Comparison of ENCODE assay signal across 24 cellular contexts in genomic region chr14:39069923-39070322, GRCh38. TPM values are rescaled to one million over a fixed set of nuclear protein-coding genes. Genes with fewer than 3 reads are reported as not detected.
DNase-seq lines count a peak whose midpoint lies in the region; ATAC-seq, FAIRE-seq and TF ChIP-seq lines count a peak whose summit lies in the region.
"Had no signal": no experiment of that assay in that cellular context is flagged by ENCODE, and none has a peak within 500 bp of the region (broad histone marks: within the 10 kb centered on the region; RNA-seq: fewer than 3 reads in every experiment).

No MANE protein-coding gene starts in this region.

- no peaks in the 10 kb centered on the region for H3K9me3 ChIP-seq in CD4-positive, CD25-positive, alpha-beta regulatory T cell (ENCODE audit: control insufficient read depth in 2 of 2, low read length in 2 of 2)
- no peaks in the 10 kb centered on the region for H3K9me3 ChIP-seq in IMR-90 (ENCODE audit: control insufficient read depth, insufficient read depth, low read length)
- H3K9me3 ChIP-seq in K562 (replicated peaks; ENCODE audit: control insufficient read depth, insufficient read depth, low read depth, low read length): no peaks in the 10 kb centered on the region
- H3K9me3 ChIP-seq in hepatocyte (ENCODE audit: low read depth): no peaks in the 10 kb centered on the region
- H3K9me3 ChIP-seq: A549, BLaER1 had no signal

- no peak overlapping the region for H4K8ac ChIP-seq in IMR-90 (ENCODE audit: low read depth in 2 of 2, low read length in 2 of 2)

- no peaks in the 10 kb centered on the region for H3K4me1 ChIP-seq in CD4-positive, CD25-positive, alpha-beta regulatory T cell (ENCODE audit: control insufficient read depth, insufficient read depth, low read length, poor library complexity, severe bottlenecking)
- H3K4me1 ChIP-seq in IMR-90 (ENCODE audit: control insufficient read depth, insufficient read depth, low read length) (no peaks in the 10 kb centered on the region), K562 (replicated peaks in 1 of 2; ENCODE audit: control insufficient read depth in 2 of 2, insufficient read depth in 2 of 2, low read length in 2 of 2) (no peaks in the 10 kb centered on the region), hepatocyte (ENCODE audit: insufficient read depth) (no peaks in the 10 kb centered on the region)
- H3K4me1 ChIP-seq: A549, BLaER1 had no signal

- TF ChIP-seq POLR2A in IMR-90 (IDR thresholded peaks at IDR 0.05; ENCODE audit: low read depth, low read length) (no peak), K562 (conservative IDR thresholded peaks at IDR 0.05) (no peak)

- no peak overlapping the region for H3K4ac ChIP-seq in IMR-90 (ENCODE audit: low read depth, low read length)

- H2AK5ac ChIP-seq in IMR-90 (ENCODE audit: low read depth, low read length): no peak overlapping the region

- H2AFZ ChIP-seq in IMR-90 (replicated peaks; ENCODE audit: low read length, poor library complexity): no peak overlapping the region
- no peak overlapping the region for H2AFZ ChIP-seq in K562 (ENCODE audit: low read depth, low read length)
- no peak overlapping the region for H2AFZ ChIP-seq in hepatocyte
- H2AFZ ChIP-seq: GM23248 had no signal

- H3K4me2 ChIP-seq in IMR-90 (ENCODE audit: low read depth, low read length) (no peak overlapping the region), K562 (ENCODE audit: insufficient read depth, low read length) (no peak overlapping the region), hepatocyte (no peak overlapping the region)
- H3K4me2 ChIP-seq: A549, BLaER1 had no signal

- BruUV-seq in IMR-90 (replicated peaks; lab: Mats Ljungman, UMichigan) (no TSS peak), K562 (replicated peaks; lab: Mats Ljungman, UMichigan) (no TSS peak)

- no peaks in the 10 kb centered on the region for H3K27me3 Mint-ChIP-seq in CD4-positive, CD25-positive, alpha-beta regulatory T cell
- H3K27me3 Mint-ChIP-seq: B cell; CD4-positive, alpha-beta T cell; CD8-positive, alpha-beta memory T cell had no signal

- H3K4me3 ChIP-seq in CD4-positive, CD25-positive, alpha-beta regulatory T cell (ENCODE audit: low read depth, low read length): no peak overlapping the region
- H3K4me3 ChIP-seq in IMR-90 (ENCODE audit: insufficient read depth, low read depth, low read length) (no peak overlapping the region), K562 (no peak overlapping the region), hepatocyte (no peak overlapping the region)
- H3K4me3 ChIP-seq: A549, BLaER1, GM12878, GM23248 had no signal

- in situ Hi-C loops in IMR-90 (cut with MboI; ENCODE audit: low sequenced_read_pairs): no loop called here
- in situ Hi-C loops in K562 (cut with MboI): no loop called here

- no peak for DNase-seq in CD4-positive, CD25-positive, alpha-beta regulatory T cell
- DNase-seq in IMR-90: no peak
- no peak for DNase-seq in K562 (ENCODE audit: extremely low read depth in 1 of 4, low spot score in 3 of 4)
- DNase-seq in hepatocyte (ENCODE audit: low spot score): no peak
- no peak for DNase-seq in central memory CD4-positive, alpha-beta T cell
- no peak for DNase-seq in ureter (ENCODE audit: low spot score)
- DNase-seq in Ammon's horn (ENCODE audit: low spot score): no peak
- DNase-seq: 8988T; ACHN; CD4-positive, alpha-beta T cell; CD8-positive, alpha-beta memory T cell; DMS 273 treated with DMSO at 0.1 percent for 48 hours; DMS79; EL; GDM1; GM23248; H9 had no signal

- peaks cover 69% of the 10 kb centered on the region for H3K36me3 ChIP-seq in CD4-positive, CD25-positive, alpha-beta regulatory T cell (ENCODE audit: control insufficient read depth, insufficient read depth, low read length)
- peaks cover 37% of the 10 kb centered on the region for H3K36me3 ChIP-seq in IMR-90 (ENCODE audit: control insufficient read depth, insufficient read depth, low read length)
- H3K36me3 ChIP-seq in K562 (ENCODE audit: control insufficient read depth, insufficient read depth, low read length): peaks cover 11% of the 10 kb centered on the region; the same call in 1 of the 3 replicates
- H3K36me3 ChIP-seq in hepatocyte (replicated peaks; ENCODE audit: insufficient read depth, low read depth): no peaks in the 10 kb centered on the region

- H3K9ac ChIP-seq in IMR-90 (ENCODE audit: low read depth, low read length) (no peak overlapping the region), K562 (ENCODE audit: insufficient read depth in 1 of 2, low read depth in 2 of 2, low read length in 2 of 2) (no peak overlapping the region)
- H3K9ac ChIP-seq: BLaER1, GM23248 had no signal

- TF ChIP-seq RAD21 in IMR-90 (IDR thresholded peaks at IDR 0.05; ENCODE audit: low read length): no peak
- TF ChIP-seq RAD21 in K562 (CRISPR knock-in tag; conservative IDR thresholded peaks at IDR 0.05 in 1 of 2, IDR thresholded peaks at IDR 0.05 in 1 of 2): no peak

- 100% methylated on average over 3 of the region's 5 CpGs; no CpG with 5 or more reads in 1 of the 2 experiments for WGBS in IMR-90 (ENCODE audit: extremely low coverage in 2 of 2, insufficient read length in 1 of 2), 2 experiments
- 90% methylated on average over 5 of the region's 5 CpGs for WGBS in K562 (ENCODE audit: insufficient coverage, low coverage, missing lambda C conversion rate)
- 98% methylated on average over 5 of the region's 5 CpGs for WGBS in hepatocyte (ENCODE audit: low lambda C conversion rate, missing lambda C conversion rate)

- H2BK20ac ChIP-seq in IMR-90 (ENCODE audit: low read depth, low read length): no peak overlapping the region

- H3K9me3 Mint-ChIP-seq in CD4-positive, CD25-positive, alpha-beta regulatory T cell: no peaks in the 10 kb centered on the region
- H3K9me3 Mint-ChIP-seq: CD4-positive, alpha-beta T cell; CD8-positive, alpha-beta memory T cell; H9 had no signal

- FAIRE-seq in K562 (lab: Jason Lieb, UNC): no peak
- FAIRE-seq: A549, D721Med, GM12878, GM19239 had no signal

- no peak for ATAC-seq in CD4-positive, CD25-positive, alpha-beta regulatory T cell (ENCODE audit: low read depth in 2 of 2)
- ATAC-seq in IMR-90 (ENCODE audit: low read depth) (no peak), K562 (no peak)
- ATAC-seq: A549, GM12878, HCT116 had no signal

- CTCF ChIA-PET in IMR-90 (lab: Yijun Ruan, JAX) (no interaction called here), K562 (lab: Yijun Ruan, JAX; ENCODE audit: low intra/inter-chr PET ratio) (no interaction called here)

- H2AK9ac ChIP-seq in IMR-90 (replicated peaks; ENCODE audit: low read depth, low read length, poor library complexity): no peak overlapping the region

- no peak overlapping the region for H3K27ac ChIP-seq in CD4-positive, CD25-positive, alpha-beta regulatory T cell (ENCODE audit: insufficient read depth, low read length, poor library complexity, severe bottlenecking)
- H3K27ac ChIP-seq in IMR-90 (ENCODE audit: insufficient read depth, low read length) (no peak overlapping the region), K562 (ENCODE audit: extremely low read depth, low read depth, low read length) (no peak overlapping the region), hepatocyte (peak overlapping the region; percentile 25)
- H3K27ac ChIP-seq: A549, BLaER1, GM23248 had no signal

- H3K79me2 ChIP-seq in K562 (ENCODE audit: control insufficient read depth, insufficient read depth, low read length): no peaks in the 10 kb centered on the region
- peaks cover 56% of the 10 kb centered on the region for H3K79me2 ChIP-seq in hepatocyte

- no peak overlapping the region for H4K5ac ChIP-seq in IMR-90 (ENCODE audit: low read depth, low read length)

- TF ChIP-seq CTCF in IMR-90 (conservative IDR thresholded peaks at IDR 0.05; ENCODE audit: low read depth, low read length) (no peak), K562 (IDR thresholded peaks at IDR 0.05 in 2 of 3, conservative IDR thresholded peaks at IDR 0.05 in 1 of 3; ENCODE audit: insufficient read depth in 2 of 3, low read depth in 1 of 3, low read length in 3 of 3) (no peak), hepatocyte (IDR thresholded peaks at IDR 0.05; ENCODE audit: poor library complexity) (no peak)

- no peaks in the 10 kb centered on the region for H3K27me3 ChIP-seq in CD4-positive, CD25-positive, alpha-beta regulatory T cell (ENCODE audit: control insufficient read depth, insufficient read depth, low read length)
- H3K27me3 ChIP-seq in IMR-90 (ENCODE audit: control insufficient read depth, insufficient read depth, low read length) (no peaks in the 10 kb centered on the region), K562 (ENCODE audit: control insufficient read depth in 2 of 2, insufficient read depth in 2 of 2, low read length in 2 of 2) (no peaks in the 10 kb centered on the region), hepatocyte (no peaks in the 10 kb centered on the region)
- H3K27me3 ChIP-seq: BLaER1 had no signal

- no peak overlapping the region for H3K4me3 Mint-ChIP-seq in CD4-positive, CD25-positive, alpha-beta regulatory T cell
- H3K4me3 Mint-ChIP-seq: B cell; CD4-positive, alpha-beta T cell; H9 had no signal

- H3K4me1 Mint-ChIP-seq in CD4-positive, CD25-positive, alpha-beta regulatory T cell: peaks cover 7 to 13% (median 10%) of the 10 kb centered on the region in 4 donors
- H3K4me1 Mint-ChIP-seq: B cell, H9 had no signal

- no peak overlapping the region for H3K23ac ChIP-seq in IMR-90 (ENCODE audit: low read depth, low read length)

- H3K27ac Mint-ChIP-seq in CD4-positive, CD25-positive, alpha-beta regulatory T cell: peak overlapping the region in 2 of 3 donors; percentile 25 to 27
- H3K27ac Mint-ChIP-seq: B cell; CD4-positive, alpha-beta T cell; H9 had no signal

- H3K79me1 ChIP-seq in IMR-90 (ENCODE audit: low read depth in 1 of 2, low read length in 2 of 2): peaks cover 15 to 30% of the 10 kb centered on the region in 2 experiments

- no peak overlapping the region for H2BK15ac ChIP-seq in IMR-90 (ENCODE audit: low read depth, low read length)

- intact Hi-C loops in IMR-90 (cut with micrococcal nuclease): no loop called here
- intact Hi-C loops in K562 (cut with micrococcal nuclease): no loop called here

- no peak overlapping the region for H4K91ac ChIP-seq in IMR-90 (ENCODE audit: insufficient read depth, low read depth, low read length)

- no peak overlapping the region for H3K56ac ChIP-seq in IMR-90 (ENCODE audit: extremely low read depth, insufficient read depth, low read length)

- H4K20me1 ChIP-seq in IMR-90 (ENCODE audit: insufficient read depth, low read length): peaks cover 11% of the 10 kb centered on the region; the same call in 1 of the 2 replicates
- H4K20me1 ChIP-seq in K562 (replicated peaks; ENCODE audit: control insufficient read depth, insufficient read depth, low read length): no peaks in the 10 kb centered on the region
- peaks cover 3% of the 10 kb centered on the region for H4K20me1 ChIP-seq in hepatocyte (ENCODE audit: insufficient read depth, poor library complexity, severe bottlenecking)
- H4K20me1 ChIP-seq: BLaER1 had no signal

- H2BK120ac ChIP-seq in IMR-90 (ENCODE audit: low read depth, low read length): no peak overlapping the region

- peaks cover 38% of the 10 kb centered on the region for H3K36me3 Mint-ChIP-seq in CD4-positive, CD25-positive, alpha-beta regulatory T cell

- dilution Hi-C loops in IMR-90 (cut with HindIII; ENCODE audit: low sequenced_read_pairs, unreplicated experiment): no loop called here

- no peaks in the 10 kb centered on the region for H3K9me2 ChIP-seq in hepatocyte (replicated peaks; ENCODE audit: insufficient read depth)

- no peak overlapping the region for H2BK5ac ChIP-seq in IMR-90 (ENCODE audit: low read depth, low read length, poor library complexity, severe bottlenecking)

- no peaks in the 10 kb centered on the region for H3K9me1 ChIP-seq in IMR-90 (ENCODE audit: insufficient read depth, low read length)
- H3K9me1 ChIP-seq in K562 (ENCODE audit: control insufficient read depth, insufficient read depth, low read length): no peaks in the 10 kb centered on the region

- no peak overlapping the region for H3K14ac ChIP-seq in IMR-90 (replicated peaks; ENCODE audit: low read depth, low read length)

- H3K18ac ChIP-seq in IMR-90 (ENCODE audit: low read depth, low read length): no peak overlapping the region

- TF ChIP-seq EP300 in K562 (IDR thresholded peaks at IDR 0.05; ENCODE audit: low read length): no peak

- POLR2A ChIA-PET in IMR-90 (lab: Charles Lee; ENCODE audit: unreplicated experiment) (no interaction called here), K562 (lab: Yijun Ruan, JAX) (no interaction called here)

RNA-seq across cellular contexts. Expression of gene SEC23A, which starts 33.1 kb away (rescaled TPM):
- 64.5 TPM for total RNA-seq in CD4-positive, CD25-positive, alpha-beta regulatory T cell
- polyA plus RNA-seq in CD4-positive, CD25-positive, alpha-beta regulatory T cell: 10 to 100 TPM; 29.5 to 60.3 (median 37.7) TPM
- total RNA-seq in IMR-90 (2012; rRNA removed) (417 and 609 TPM in 2 replicates), K562 (2014; rRNA removed) (14.5 and 18.2 TPM in 2 replicates), K562 (2014; rRNA removed; fragmentation: Illumina TruSeq; extraction: Trizol) (21.9 and 22.9 TPM in 2 replicates), K562 (2015; rRNA removed; fragmentation: Illumina TruSeq; extraction: Trizol) (21.6 and 27.6 TPM in 2 replicates), K562 (2021) (16.4 and 19.6 TPM in 2 replicates), hepatocyte (172 and 193 TPM in 2 replicates), ureter (70.8 TPM)
- polyA plus RNA-seq in IMR-90 (2012; rRNA removed) (131 and 141 TPM in 2 replicates), K562 (2011; rRNA removed) (43.9 and 47.0 TPM in 2 replicates), K562 (2014; fragmentation: Illumina TruSeq; extraction: Trizol) (12.8 and 14.1 TPM in 2 replicates), K562 (2014; fragmentation: Nextera tagmentation; extraction: Ambion mirVana) (1 to 10 TPM; 5.5 to 6.4 TPM), K562 (2014; rRNA removed) (8.8 and 8.9 TPM in 2 replicates), hepatocyte (81.5 and 99.8 TPM in 2 replicates)
- polyA plus RNA-seq in IMR-90 (2012; cell fraction: cytosol; rRNA removed): 74.8 and 158 TPM in 2 replicates
- polyA plus RNA-seq in IMR-90 (2012; cell fraction: nucleus; rRNA removed; ENCODE audit: low replicate concordance): 29.5 and 104 TPM in 2 replicates
- 69.9 and 111 TPM in 2 replicates for total RNA-seq in K562 (2011; cell fraction: chromatin; rRNA removed; ENCODE audit: low replicate concordance)
- total RNA-seq in K562 (2011; cell fraction: nucleolus; rRNA removed): 28.9 and 35.0 TPM in 2 replicates
- 55.6 and 66.9 TPM in 2 replicates for total RNA-seq in K562 (2011; cell fraction: nucleoplasm; rRNA removed)
- polyA plus RNA-seq in K562 (2011; cell fraction: cytosol; rRNA removed): 14.3 and 30.4 TPM in 2 replicates
- polyA plus RNA-seq in K562 (2011; cell fraction: nucleus; rRNA removed): 17.2 and 29.6 TPM in 2 replicates
- polyA plus RNA-seq in K562 (2012): 15.5 and 16.1 TPM in 2 replicates
- polyA minus RNA-seq in K562 (2011; rRNA and poly(A)+ RNA removed): 88.7 and 119 TPM in 2 replicates
- 33.6 and 40.3 TPM in 2 replicates for polyA minus RNA-seq in K562 (2011; cell fraction: cytosol; rRNA and poly(A)+ RNA removed)
- 22.8 and 62.6 TPM in 2 replicates for polyA minus RNA-seq in K562 (2011; cell fraction: nucleus; rRNA and poly(A)+ RNA removed)

RNA-seq across cellular contexts. Expression of gene GEMIN2, which starts 44.2 kb away (rescaled TPM):
- total RNA-seq in CD4-positive, CD25-positive, alpha-beta regulatory T cell: 15.0 TPM
- polyA plus RNA-seq in CD4-positive, CD25-positive, alpha-beta regulatory T cell: 10 to 100 TPM; 13.4 to 18.8 (median 18.0) TPM
- 10.6 and 12.8 TPM in 2 replicates for total RNA-seq in IMR-90 (2012; rRNA removed)
- 11.2 and 11.9 TPM in 2 replicates for polyA plus RNA-seq in IMR-90 (2012; rRNA removed)
- 3.0 and 3.4 TPM in 2 replicates for polyA plus RNA-seq in IMR-90 (2012; cell fraction: cytosol; rRNA removed)
- polyA plus RNA-seq in IMR-90 (2012; cell fraction: nucleus; rRNA removed; ENCODE audit: low replicate concordance): 3.1 and 8.4 TPM in 2 replicates
- 17.5 and 21.8 TPM in 2 replicates for total RNA-seq in K562 (2011; cell fraction: chromatin; rRNA removed; ENCODE audit: low replicate concordance)
- total RNA-seq in K562 (2011; cell fraction: nucleolus; rRNA removed): 12.4 and 15.2 TPM in 2 replicates
- 23.8 and 24.3 TPM in 2 replicates for total RNA-seq in K562 (2011; cell fraction: nucleoplasm; rRNA removed)
- total RNA-seq in K562 (2014; rRNA removed): 43.0 and 64.0 TPM in 2 replicates
- total RNA-seq in K562 (2014; rRNA removed; fragmentation: Illumina TruSeq; extraction: Trizol): 31.3 and 35.3 TPM in 2 replicates
- total RNA-seq in K562 (2015; rRNA removed; fragmentation: Illumina TruSeq; extraction: Trizol): 32.0 and 33.1 TPM in 2 replicates
- total RNA-seq in K562 (2021): 23.0 and 28.2 TPM in 2 replicates
- 36.5 and 45.4 TPM in 2 replicates for polyA plus RNA-seq in K562 (2011; rRNA removed)
- polyA plus RNA-seq in K562 (2011; cell fraction: cytosol; rRNA removed): 17.2 and 27.9 TPM in 2 replicates
- 12.1 and 16.3 TPM in 2 replicates for polyA plus RNA-seq in K562 (2011; cell fraction: nucleus; rRNA removed)
- polyA plus RNA-seq in K562 (2012): 13.5 and 23.1 TPM in 2 replicates
- 37.8 and 45.5 TPM in 2 replicates for polyA plus RNA-seq in K562 (2014; fragmentation: Illumina TruSeq; extraction: Trizol)
- polyA plus RNA-seq in K562 (2014; fragmentation: Nextera tagmentation; extraction: Ambion mirVana): 10 to 100 TPM; 54.5 to 60.8 TPM
- 51.4 and 87.6 TPM in 2 replicates for polyA plus RNA-seq in K562 (2014; rRNA removed)
- 24.7 and 33.0 TPM in 2 replicates for polyA minus RNA-seq in K562 (2011; rRNA and poly(A)+ RNA removed)
- polyA minus RNA-seq in K562 (2011; cell fraction: cytosol; rRNA and poly(A)+ RNA removed): 5.7 and 10.6 TPM in 2 replicates
- 14.3 and 15.0 TPM in 2 replicates for polyA minus RNA-seq in K562 (2011; cell fraction: nucleus; rRNA and poly(A)+ RNA removed)
- 24.7 and 28.3 TPM in 2 replicates for total RNA-seq in hepatocyte
- polyA plus RNA-seq in hepatocyte: 9.0 and 12.4 TPM in 2 replicates
- total RNA-seq in ureter: 10.0 TPM
